In genomic region chr4:184587746-184588145, GRCh38 we compare ENCODE assay signal across 1 cellular context.
TF ChIP-seq lines count a peak whose summit lies in the region.

No MANE protein-coding gene starts in this region.

TF ChIP-seq in H1, 55 proteins besides CTCF, POLR2A, EP300 and RAD21 (continued from another document):
- TF ChIP-seq, protein P1, sequence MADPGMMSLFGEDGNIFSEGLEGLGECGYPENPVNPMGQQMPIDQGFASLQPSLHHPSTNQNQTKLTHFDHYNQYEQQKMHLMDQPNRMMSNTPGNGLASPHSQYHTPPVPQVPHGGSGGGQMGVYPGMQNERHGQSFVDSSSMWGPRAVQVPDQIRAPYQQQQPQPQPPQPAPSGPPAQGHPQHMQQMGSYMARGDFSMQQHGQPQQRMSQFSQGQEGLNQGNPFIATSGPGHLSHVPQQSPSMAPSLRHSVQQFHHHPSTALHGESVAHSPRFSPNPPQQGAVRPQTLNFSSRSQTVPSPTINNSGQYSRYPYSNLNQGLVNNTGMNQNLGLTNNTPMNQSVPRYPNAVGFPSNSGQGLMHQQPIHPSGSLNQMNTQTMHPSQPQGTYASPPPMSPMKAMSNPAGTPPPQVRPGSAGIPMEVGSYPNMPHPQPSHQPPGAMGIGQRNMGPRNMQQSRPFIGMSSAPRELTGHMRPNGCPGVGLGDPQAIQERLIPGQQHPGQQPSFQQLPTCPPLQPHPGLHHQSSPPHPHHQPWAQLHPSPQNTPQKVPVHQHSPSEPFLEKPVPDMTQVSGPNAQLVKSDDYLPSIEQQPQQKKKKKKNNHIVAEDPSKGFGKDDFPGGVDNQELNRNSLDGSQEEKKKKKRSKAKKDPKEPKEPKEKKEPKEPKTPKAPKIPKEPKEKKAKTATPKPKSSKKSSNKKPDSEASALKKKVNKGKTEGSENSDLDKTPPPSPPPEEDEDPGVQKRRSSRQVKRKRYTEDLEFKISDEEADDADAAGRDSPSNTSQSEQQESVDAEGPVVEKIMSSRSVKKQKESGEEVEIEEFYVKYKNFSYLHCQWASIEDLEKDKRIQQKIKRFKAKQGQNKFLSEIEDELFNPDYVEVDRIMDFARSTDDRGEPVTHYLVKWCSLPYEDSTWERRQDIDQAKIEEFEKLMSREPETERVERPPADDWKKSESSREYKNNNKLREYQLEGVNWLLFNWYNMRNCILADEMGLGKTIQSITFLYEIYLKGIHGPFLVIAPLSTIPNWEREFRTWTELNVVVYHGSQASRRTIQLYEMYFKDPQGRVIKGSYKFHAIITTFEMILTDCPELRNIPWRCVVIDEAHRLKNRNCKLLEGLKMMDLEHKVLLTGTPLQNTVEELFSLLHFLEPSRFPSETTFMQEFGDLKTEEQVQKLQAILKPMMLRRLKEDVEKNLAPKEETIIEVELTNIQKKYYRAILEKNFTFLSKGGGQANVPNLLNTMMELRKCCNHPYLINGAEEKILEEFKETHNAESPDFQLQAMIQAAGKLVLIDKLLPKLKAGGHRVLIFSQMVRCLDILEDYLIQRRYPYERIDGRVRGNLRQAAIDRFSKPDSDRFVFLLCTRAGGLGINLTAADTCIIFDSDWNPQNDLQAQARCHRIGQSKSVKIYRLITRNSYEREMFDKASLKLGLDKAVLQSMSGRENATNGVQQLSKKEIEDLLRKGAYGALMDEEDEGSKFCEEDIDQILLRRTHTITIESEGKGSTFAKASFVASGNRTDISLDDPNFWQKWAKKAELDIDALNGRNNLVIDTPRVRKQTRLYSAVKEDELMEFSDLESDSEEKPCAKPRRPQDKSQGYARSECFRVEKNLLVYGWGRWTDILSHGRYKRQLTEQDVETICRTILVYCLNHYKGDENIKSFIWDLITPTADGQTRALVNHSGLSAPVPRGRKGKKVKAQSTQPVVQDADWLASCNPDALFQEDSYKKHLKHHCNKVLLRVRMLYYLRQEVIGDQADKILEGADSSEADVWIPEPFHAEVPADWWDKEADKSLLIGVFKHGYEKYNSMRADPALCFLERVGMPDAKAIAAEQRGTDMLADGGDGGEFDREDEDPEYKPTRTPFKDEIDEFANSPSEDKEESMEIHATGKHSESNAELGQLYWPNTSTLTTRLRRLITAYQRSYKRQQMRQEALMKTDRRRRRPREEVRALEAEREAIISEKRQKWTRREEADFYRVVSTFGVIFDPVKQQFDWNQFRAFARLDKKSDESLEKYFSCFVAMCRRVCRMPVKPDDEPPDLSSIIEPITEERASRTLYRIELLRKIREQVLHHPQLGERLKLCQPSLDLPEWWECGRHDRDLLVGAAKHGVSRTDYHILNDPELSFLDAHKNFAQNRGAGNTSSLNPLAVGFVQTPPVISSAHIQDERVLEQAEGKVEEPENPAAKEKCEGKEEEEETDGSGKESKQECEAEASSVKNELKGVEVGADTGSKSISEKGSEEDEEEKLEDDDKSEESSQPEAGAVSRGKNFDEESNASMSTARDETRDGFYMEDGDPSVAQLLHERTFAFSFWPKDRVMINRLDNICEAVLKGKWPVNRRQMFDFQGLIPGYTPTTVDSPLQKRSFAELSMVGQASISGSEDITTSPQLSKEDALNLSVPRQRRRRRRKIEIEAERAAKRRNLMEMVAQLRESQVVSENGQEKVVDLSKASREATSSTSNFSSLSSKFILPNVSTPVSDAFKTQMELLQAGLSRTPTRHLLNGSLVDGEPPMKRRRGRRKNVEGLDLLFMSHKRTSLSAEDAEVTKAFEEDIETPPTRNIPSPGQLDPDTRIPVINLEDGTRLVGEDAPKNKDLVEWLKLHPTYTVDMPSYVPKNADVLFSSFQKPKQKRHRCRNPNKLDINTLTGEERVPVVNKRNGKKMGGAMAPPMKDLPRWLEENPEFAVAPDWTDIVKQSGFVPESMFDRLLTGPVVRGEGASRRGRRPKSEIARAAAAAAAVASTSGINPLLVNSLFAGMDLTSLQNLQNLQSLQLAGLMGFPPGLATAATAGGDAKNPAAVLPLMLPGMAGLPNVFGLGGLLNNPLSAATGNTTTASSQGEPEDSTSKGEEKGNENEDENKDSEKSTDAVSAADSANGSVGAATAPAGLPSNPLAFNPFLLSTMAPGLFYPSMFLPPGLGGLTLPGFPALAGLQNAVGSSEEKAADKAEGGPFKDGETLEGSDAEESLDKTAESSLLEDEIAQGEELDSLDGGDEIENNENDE (IDR thresholded peaks at IDR 0.05; ENCODE audit: insufficient replicate concordance, low read length): no peak
- no peak for TF ChIP-seq CHD2 (IDR thresholded peaks at IDR 0.05; ENCODE audit: low read length)
- no peak for TF ChIP-seq KDM1A (IDR thresholded peaks at IDR 0.05; ENCODE audit: borderline replicate concordance, low read length)
- no peak for TF ChIP-seq POLR2AphosphoS5 (IDR thresholded peaks at IDR 0.05; ENCODE audit: low read depth, low read length)
TF ChIP-seq in H1: peak in this region for 0.
